1 cellular context compared by ENCODE assay signal in the genomic region with DNA sequence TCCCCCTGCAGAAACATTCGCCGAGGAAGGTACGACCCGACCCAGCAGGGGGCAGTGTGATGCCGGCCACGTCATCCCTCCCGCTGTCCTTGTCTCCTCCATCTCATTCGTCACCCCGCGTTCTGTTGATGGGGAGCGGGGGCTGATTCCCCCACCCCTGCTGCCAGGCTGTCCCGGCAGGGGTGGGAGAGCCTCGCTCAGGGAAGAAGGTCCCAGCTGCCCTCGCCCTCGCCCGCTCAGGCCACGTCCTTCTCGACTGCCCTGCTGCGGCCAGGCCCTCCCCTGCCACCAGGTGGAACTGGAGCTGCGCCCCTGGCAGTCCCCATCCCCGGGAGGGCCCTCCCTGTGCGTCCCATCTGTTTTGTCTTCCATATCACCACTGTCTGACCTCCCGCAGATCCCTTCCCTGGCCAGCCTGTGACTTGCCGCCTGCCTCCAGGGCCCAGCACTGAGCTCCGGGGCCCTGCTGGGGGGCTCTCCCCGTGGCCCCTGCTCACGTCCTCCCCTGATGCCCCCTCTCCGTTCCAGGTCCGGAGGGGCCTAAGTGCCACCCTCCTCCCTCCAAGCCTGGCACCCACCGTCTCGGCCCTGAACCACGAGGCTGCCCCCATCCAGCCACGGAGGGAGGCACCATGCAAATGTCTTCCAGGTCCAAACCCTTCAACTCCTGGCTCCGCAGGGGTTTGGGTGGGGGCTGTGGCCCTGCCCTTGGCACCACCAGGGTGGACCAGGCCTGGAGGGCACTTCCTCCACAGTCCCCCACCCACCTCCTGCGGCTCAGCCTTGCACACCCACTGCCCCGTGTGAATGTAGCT.
A peak's percentile ranks its signal among the peaks of the same experiment; 100 is the strongest.
TF ChIP-seq lines count a peak whose summit lies in the region.

No MANE protein-coding gene starts in this region.

TF ChIP-seq in K562, 482 proteins besides CTCF, POLR2A, EP300 and RAD21 (continued from another document and continues in another):
- TF ChIP-seq FOXK2 (conservative IDR thresholded peaks at IDR 0.05 in 1 of 2, IDR thresholded peaks at IDR 0.05 in 1 of 2; ENCODE audit: low read depth in 2 of 2): peak in 1 of 2 experiments; percentile 50; a peak in 1 of 4 replicates
- TF ChIP-seq CBX3 (IDR thresholded peaks at IDR 0.05; ENCODE audit: borderline replicate concordance in 1 of 2, low read length in 2 of 2): no peak
- TF ChIP-seq, protein P1, sequence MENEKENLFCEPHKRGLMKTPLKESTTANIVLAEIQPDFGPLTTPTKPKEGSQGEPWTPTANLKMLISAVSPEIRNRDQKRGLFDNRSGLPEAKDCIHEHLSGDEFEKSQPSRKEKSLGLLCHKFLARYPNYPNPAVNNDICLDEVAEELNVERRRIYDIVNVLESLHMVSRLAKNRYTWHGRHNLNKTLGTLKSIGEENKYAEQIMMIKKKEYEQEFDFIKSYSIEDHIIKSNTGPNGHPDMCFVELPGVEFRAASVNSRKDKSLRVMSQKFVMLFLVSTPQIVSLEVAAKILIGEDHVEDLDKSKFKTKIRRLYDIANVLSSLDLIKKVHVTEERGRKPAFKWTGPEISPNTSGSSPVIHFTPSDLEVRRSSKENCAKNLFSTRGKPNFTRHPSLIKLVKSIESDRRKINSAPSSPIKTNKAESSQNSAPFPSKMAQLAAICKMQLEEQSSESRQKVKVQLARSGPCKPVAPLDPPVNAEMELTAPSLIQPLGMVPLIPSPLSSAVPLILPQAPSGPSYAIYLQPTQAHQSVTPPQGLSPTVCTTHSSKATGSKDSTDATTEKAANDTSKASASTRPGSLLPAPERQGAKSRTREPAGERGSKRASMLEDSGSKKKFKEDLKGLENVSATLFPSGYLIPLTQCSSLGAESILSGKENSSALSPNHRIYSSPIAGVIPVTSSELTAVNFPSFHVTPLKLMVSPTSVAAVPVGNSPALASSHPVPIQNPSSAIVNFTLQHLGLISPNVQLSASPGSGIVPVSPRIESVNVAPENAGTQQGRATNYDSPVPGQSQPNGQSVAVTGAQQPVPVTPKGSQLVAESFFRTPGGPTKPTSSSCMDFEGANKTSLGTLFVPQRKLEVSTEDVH (IDR thresholded peaks at IDR 0.05; ENCODE audit: low read depth, partially characterized antibody): peak; percentile 60
- TF ChIP-seq SLC30A9 (CRISPR knock-in tag; IDR thresholded peaks at IDR 0.05): no peak
- no peak for TF ChIP-seq MCM3 (IDR thresholded peaks at IDR 0.05)
- TF ChIP-seq BRF1 (IDR thresholded peaks at IDR 0.05; ENCODE audit: borderline replicate concordance, extremely low read depth, insufficient read length): no peak
- no peak for TF ChIP-seq NR2F6 (CRISPR knock-in tag; IDR thresholded peaks at IDR 0.05)
- no peak for TF ChIP-seq NCOR1 (IDR thresholded peaks at IDR 0.05)
- no peak for TF ChIP-seq PYGO2 (tag; IDR thresholded peaks at IDR 0.05)
- TF ChIP-seq ZNF444 (CRISPR knock-in tag; IDR thresholded peaks at IDR 0.05): no peak
- TF ChIP-seq TEAD1 (CRISPR knock-in tag; IDR thresholded peaks at IDR 0.05): no peak
- TF ChIP-seq BCOR (IDR thresholded peaks at IDR 0.05): peak; percentile 75
- no peak for TF ChIP-seq HSF4 (CRISPR knock-in tag; IDR thresholded peaks at IDR 0.05; ENCODE audit: borderline replicate concordance)
- no peak for TF ChIP-seq GTF2A2 (tag; IDR thresholded peaks at IDR 0.05)
- TF ChIP-seq HNRNPLL (IDR thresholded peaks at IDR 0.05; ENCODE audit: low read depth, low read length, poor library complexity, severe bottlenecking): no peak
- TF ChIP-seq, protein P2, sequence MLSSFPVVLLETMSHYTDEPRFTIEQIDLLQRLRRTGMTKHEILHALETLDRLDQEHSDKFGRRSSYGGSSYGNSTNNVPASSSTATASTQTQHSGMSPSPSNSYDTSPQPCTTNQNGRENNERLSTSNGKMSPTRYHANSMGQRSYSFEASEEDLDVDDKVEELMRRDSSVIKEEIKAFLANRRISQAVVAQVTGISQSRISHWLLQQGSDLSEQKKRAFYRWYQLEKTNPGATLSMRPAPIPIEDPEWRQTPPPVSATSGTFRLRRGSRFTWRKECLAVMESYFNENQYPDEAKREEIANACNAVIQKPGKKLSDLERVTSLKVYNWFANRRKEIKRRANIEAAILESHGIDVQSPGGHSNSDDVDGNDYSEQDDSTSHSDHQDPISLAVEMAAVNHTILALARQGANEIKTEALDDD (IDR thresholded peaks at IDR 0.05): no peak
- TF ChIP-seq SREBF2 (CRISPR knock-in tag; IDR thresholded peaks at IDR 0.05): no peak
- TF ChIP-seq ZNF561 (CRISPR knock-in tag; conservative IDR thresholded peaks at IDR 0.05): no peak
- TF ChIP-seq PTRF (tag; IDR thresholded peaks at IDR 0.05): no peak
- peak; percentile 31 for TF ChIP-seq ZFP36 (IDR thresholded peaks at IDR 0.05; ENCODE audit: low read depth, low read length, partially characterized antibody)
- TF ChIP-seq, protein P3, sequence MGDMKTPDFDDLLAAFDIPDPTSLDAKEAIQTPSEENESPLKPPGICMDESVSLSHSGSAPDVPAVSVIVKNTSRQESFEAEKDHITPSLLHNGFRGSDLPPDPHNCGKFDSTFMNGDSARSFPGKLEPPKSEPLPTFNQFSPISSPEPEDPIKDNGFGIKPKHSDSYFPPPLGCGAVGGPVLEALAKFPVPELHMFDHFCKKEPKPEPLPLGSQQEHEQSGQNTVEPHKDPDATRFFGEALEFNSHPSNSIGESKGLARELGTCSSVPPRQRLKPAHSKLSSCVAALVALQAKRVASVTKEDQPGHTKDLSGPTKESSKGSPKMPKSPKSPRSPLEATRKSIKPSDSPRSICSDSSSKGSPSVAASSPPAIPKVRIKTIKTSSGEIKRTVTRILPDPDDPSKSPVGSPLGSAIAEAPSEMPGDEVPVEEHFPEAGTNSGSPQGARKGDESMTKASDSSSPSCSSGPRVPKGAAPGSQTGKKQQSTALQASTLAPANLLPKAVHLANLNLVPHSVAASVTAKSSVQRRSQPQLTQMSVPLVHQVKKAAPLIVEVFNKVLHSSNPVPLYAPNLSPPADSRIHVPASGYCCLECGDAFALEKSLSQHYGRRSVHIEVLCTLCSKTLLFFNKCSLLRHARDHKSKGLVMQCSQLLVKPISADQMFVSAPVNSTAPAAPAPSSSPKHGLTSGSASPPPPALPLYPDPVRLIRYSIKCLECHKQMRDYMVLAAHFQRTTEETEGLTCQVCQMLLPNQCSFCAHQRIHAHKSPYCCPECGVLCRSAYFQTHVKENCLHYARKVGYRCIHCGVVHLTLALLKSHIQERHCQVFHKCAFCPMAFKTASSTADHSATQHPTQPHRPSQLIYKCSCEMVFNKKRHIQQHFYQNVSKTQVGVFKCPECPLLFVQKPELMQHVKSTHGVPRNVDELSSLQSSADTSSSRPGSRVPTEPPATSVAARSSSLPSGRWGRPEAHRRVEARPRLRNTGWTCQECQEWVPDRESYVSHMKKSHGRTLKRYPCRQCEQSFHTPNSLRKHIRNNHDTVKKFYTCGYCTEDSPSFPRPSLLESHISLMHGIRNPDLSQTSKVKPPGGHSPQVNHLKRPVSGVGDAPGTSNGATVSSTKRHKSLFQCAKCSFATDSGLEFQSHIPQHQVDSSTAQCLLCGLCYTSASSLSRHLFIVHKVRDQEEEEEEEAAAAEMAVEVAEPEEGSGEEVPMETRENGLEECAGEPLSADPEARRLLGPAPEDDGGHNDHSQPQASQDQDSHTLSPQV (IDR thresholded peaks at IDR 0.05): no peak
- TF ChIP-seq GABPB1 (CRISPR knock-in tag; IDR thresholded peaks at IDR 0.05): no peak; the same call in 1 of the 2 replicates
- TF ChIP-seq DNMT1 (IDR thresholded peaks at IDR 0.05): no peak
- TF ChIP-seq ZNF77 (CRISPR knock-in tag; IDR thresholded peaks at IDR 0.05): no peak
- TF ChIP-seq ZNF274 (IDR thresholded peaks at IDR 0.05; ENCODE audit: borderline replicate concordance, low read depth, low read length): no peak
- no peak for TF ChIP-seq ETS2 (tag; IDR thresholded peaks at IDR 0.05; ENCODE audit: borderline replicate concordance, poor library complexity, severe bottlenecking)
- TF ChIP-seq, protein P4, sequence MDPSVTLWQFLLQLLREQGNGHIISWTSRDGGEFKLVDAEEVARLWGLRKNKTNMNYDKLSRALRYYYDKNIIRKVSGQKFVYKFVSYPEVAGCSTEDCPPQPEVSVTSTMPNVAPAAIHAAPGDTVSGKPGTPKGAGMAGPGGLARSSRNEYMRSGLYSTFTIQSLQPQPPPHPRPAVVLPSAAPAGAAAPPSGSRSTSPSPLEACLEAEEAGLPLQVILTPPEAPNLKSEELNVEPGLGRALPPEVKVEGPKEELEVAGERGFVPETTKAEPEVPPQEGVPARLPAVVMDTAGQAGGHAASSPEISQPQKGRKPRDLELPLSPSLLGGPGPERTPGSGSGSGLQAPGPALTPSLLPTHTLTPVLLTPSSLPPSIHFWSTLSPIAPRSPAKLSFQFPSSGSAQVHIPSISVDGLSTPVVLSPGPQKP (CRISPR knock-in tag; IDR thresholded peaks at IDR 0.05): no peak
- peak; percentile 16; the same call in 1 of the 2 replicates for TF ChIP-seq CHD2 (IDR thresholded peaks at IDR 0.05; ENCODE audit: low read depth, low read length)
- TF ChIP-seq POLR3G (IDR thresholded peaks at IDR 0.05; ENCODE audit: extremely low read depth, insufficient read length, insufficient replicate concordance): no peak
- no peak for TF ChIP-seq TCF7 (IDR thresholded peaks at IDR 0.05; ENCODE audit: borderline replicate concordance)
- no peak for TF ChIP-seq ZNF445 (CRISPR knock-in tag; IDR thresholded peaks at IDR 0.05; ENCODE audit: low read depth)
- TF ChIP-seq, protein P5, sequence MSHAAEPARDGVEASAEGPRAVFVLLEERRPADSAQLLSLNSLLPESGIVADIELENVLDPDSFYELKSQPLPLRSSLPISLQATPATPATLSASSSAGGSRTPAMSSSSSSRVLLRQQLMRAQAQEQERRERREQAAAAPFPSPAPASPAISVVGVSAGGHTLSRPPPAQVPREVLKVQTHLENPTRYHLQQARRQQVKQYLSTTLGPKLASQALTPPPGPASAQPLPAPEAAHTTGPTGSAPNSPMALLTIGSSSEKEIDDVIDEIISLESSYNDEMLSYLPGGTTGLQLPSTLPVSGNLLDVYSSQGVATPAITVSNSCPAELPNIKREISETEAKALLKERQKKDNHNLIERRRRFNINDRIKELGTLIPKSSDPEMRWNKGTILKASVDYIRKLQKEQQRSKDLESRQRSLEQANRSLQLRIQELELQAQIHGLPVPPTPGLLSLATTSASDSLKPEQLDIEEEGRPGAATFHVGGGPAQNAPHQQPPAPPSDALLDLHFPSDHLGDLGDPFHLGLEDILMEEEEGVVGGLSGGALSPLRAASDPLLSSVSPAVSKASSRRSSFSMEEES (CRISPR knock-in tag; IDR thresholded peaks at IDR 0.05): no peak
- TF ChIP-seq STAT5B (CRISPR knock-in tag; IDR thresholded peaks at IDR 0.05): no peak
- TF ChIP-seq HIVEP1 (CRISPR knock-in tag; IDR thresholded peaks at IDR 0.05): no peak
- no peak for TF ChIP-seq ZNF431 (CRISPR knock-in tag; IDR thresholded peaks at IDR 0.05)
- no peak for TF ChIP-seq TFAM (CRISPR knock-in tag; conservative IDR thresholded peaks at IDR 0.05)
- TF ChIP-seq, protein P6, sequence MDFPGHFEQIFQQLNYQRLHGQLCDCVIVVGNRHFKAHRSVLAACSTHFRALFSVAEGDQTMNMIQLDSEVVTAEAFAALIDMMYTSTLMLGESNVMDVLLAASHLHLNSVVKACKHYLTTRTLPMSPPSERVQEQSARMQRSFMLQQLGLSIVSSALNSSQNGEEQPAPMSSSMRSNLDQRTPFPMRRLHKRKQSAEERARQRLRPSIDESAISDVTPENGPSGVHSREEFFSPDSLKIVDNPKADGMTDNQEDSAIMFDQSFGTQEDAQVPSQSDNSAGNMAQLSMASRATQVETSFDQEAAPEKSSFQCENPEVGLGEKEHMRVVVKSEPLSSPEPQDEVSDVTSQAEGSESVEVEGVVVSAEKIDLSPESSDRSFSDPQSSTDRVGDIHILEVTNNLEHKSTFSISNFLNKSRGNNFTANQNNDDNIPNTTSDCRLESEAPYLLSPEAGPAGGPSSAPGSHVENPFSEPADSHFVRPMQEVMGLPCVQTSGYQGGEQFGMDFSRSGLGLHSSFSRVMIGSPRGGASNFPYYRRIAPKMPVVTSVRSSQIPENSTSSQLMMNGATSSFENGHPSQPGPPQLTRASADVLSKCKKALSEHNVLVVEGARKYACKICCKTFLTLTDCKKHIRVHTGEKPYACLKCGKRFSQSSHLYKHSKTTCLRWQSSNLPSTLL (IDR thresholded peaks at IDR 0.05): no peak
- no peak for TF ChIP-seq XRCC4 (IDR thresholded peaks at IDR 0.05; ENCODE audit: extremely low read depth, insufficient read depth, insufficient read length)
- no peak for TF ChIP-seq FOXA1 (IDR thresholded peaks at IDR 0.05; ENCODE audit: borderline replicate concordance)
- TF ChIP-seq MTF1 (CRISPR knock-in tag; IDR thresholded peaks at IDR 0.05; ENCODE audit: borderline replicate concordance): no peak
- no peak for TF ChIP-seq KAT8 (IDR thresholded peaks at IDR 0.05; ENCODE audit: low read depth)
- TF ChIP-seq, protein P7, sequence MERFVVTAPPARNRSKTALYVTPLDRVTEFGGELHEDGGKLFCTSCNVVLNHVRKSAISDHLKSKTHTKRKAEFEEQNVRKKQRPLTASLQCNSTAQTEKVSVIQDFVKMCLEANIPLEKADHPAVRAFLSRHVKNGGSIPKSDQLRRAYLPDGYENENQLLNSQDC (CRISPR knock-in tag; IDR thresholded peaks at IDR 0.05): no peak
- TF ChIP-seq GATA2 (CRISPR knock-in tag; IDR thresholded peaks at IDR 0.05): peak; percentile 96
- TF ChIP-seq FOXK1 (CRISPR knock-in tag; IDR thresholded peaks at IDR 0.05; ENCODE audit: borderline replicate concordance): no peak
- no peak for TF ChIP-seq TAL1 (IDR thresholded peaks at IDR 0.05)
- no peak for TF ChIP-seq KLF6 (CRISPR knock-in tag; IDR thresholded peaks at IDR 0.05; ENCODE audit: borderline replicate concordance)
- TF ChIP-seq DACH1 (IDR thresholded peaks at IDR 0.05; ENCODE audit: partially characterized antibody): peak; percentile 34
- TF ChIP-seq TEAD2 (tag; IDR thresholded peaks at IDR 0.05): no peak
- peak; percentile 58 for TF ChIP-seq EGR1 (conservative IDR thresholded peaks at IDR 0.05)
- TF ChIP-seq, protein P8, sequence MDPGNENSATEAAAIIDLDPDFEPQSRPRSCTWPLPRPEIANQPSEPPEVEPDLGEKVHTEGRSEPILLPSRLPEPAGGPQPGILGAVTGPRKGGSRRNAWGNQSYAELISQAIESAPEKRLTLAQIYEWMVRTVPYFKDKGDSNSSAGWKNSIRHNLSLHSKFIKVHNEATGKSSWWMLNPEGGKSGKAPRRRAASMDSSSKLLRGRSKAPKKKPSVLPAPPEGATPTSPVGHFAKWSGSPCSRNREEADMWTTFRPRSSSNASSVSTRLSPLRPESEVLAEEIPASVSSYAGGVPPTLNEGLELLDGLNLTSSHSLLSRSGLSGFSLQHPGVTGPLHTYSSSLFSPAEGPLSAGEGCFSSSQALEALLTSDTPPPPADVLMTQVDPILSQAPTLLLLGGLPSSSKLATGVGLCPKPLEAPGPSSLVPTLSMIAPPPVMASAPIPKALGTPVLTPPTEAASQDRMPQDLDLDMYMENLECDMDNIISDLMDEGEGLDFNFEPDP (CRISPR knock-in tag; IDR thresholded peaks at IDR 0.05): no peak
- no peak; the same call in 1 of the 2 replicates for TF ChIP-seq BHLHE40 (IDR thresholded peaks at IDR 0.05; ENCODE audit: low read length)
- TF ChIP-seq PPARD (CRISPR knock-in tag; IDR thresholded peaks at IDR 0.05): no peak
- TF ChIP-seq NBN (IDR thresholded peaks at IDR 0.05; ENCODE audit: low read depth): peak; percentile 73; the same call in 1 of the 2 replicates
- TF ChIP-seq TBP (optimal IDR thresholded peaks at IDR 0.05; ENCODE audit: low read depth, low read length): peak; percentile 44
- TF ChIP-seq ZNF584 (CRISPR knock-in tag; IDR thresholded peaks at IDR 0.05; ENCODE audit: low read depth): no peak
- TF ChIP-seq RBBP5 (IDR thresholded peaks at IDR 0.05; ENCODE audit: borderline replicate concordance, insufficient read depth, low read length, poor library complexity, severe bottlenecking): peak; percentile 46
- TF ChIP-seq RBM34 (IDR thresholded peaks at IDR 0.05; ENCODE audit: borderline replicate concordance, insufficient read depth, low read length): no peak
- TF ChIP-seq NCOA1 (IDR thresholded peaks at IDR 0.05; ENCODE audit: low read depth): no peak
- TF ChIP-seq ZFP30 (CRISPR knock-in tag; IDR thresholded peaks at IDR 0.05; ENCODE audit: borderline replicate concordance): no peak
